Comparison of ENCODE assay signal across 8 cellular contexts in the genomic region with DNA sequence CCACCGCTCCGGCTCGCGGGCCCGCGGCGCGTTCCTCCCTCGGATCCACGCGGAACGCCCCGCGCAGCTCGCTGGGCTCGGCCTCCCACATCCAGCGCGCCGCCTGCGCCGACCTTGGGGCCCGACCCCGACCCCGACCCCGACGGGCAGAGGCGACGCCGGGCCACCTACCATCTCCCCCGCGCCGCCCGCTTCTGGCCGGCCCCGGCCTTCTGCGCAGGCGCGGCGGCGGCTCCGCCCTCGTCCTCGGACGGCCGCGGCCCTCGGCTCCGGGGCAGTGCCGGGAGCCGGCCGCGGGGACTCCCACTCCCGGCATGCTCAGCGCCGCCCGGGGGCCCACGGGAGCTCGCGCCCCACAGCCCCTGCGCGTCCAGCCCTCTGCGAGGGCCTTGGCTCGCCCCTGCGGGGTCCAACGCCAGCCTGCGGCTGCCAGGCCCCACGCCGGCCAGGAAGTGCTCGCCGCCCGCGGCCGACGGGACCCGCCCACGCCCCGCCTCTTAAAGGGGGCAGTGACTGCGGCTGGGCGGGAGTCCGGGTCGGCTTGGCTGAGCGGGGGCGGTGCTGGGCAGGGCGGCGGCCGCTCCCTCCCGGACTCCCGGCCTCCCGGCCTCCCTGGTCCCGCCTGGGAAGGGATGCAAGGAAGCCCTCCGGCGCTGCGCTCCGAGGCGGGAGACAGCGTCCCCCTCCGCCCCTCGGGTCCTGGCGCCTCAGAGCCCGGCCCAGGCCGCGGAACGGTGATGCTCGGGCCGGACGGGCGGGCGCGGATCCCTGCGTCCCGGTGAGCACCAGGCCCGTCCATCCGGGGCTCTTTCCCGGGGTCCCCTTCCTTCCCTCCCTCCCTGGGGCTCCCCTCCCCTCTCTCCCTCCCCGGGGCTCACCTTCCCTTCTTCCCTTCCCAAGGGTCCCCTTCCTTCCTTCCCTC. TPM values are rescaled to one million over a fixed set of nuclear protein-coding genes. Genes with fewer than 3 reads are reported as not detected.
DNase-seq lines count a peak whose midpoint lies in the region; ATAC-seq and TF ChIP-seq lines count a peak whose summit lies in the region.

TSS of gene DCUN1D2 (minus strand) at position 216 of the 922 bp plus-strand sequence. CDS start at position 174, 42 bp downstream.

- H3K4me3 Mint-ChIP-seq in activated CD8-positive, alpha-beta T cell treated with anti-CD3 and anti-CD28 coated beads for 36 hours: peak within 1 kb of the TSS; percentile 89
- peak within 1 kb of the TSS; percentile 90 for H3K4me3 Mint-ChIP-seq in memory B cell

- H3K27ac Mint-ChIP-seq in activated CD8-positive, alpha-beta T cell treated with anti-CD3 and anti-CD28 coated beads for 36 hours: peak within 1 kb of the TSS; percentile 89
- H3K27ac Mint-ChIP-seq in memory B cell: peak within 1 kb of the TSS; percentile 79

- H3K36me3 Mint-ChIP-seq in activated CD8-positive, alpha-beta T cell treated with anti-CD3 and anti-CD28 coated beads for 36 hours (ENCODE audit: low read depth): peaks cover 4% of the 10 kb centered on the region
- peaks cover 7% of the 10 kb centered on the region for H3K36me3 Mint-ChIP-seq in memory B cell

- H3K27ac ChIP-seq in C4-2B: peak within 1 kb of the TSS; percentile 85

- peak; percentile 80 for ATAC-seq in HG03457 (IDR thresholded peaks at IDR 0.05; ENCODE audit: unreplicated experiment)
- ATAC-seq in activated CD8-positive, alpha-beta T cell treated with anti-CD3 and anti-CD28 coated beads for 36 hours: peak; percentile 78
- ATAC-seq in memory B cell (ENCODE audit: low read depth): peak; percentile 78

- CTCF ChIA-PET in activated CD8-positive, alpha-beta T cell treated with anti-CD3 and anti-CD28 coated beads for 36 hours (lab: Charles Lee): interaction anchor here (1.5 kb wide), 1 partner anchor 72 kb away, joined by 4 read pairs; no protein-coding TSS in a partner anchor

- H3K9me3 Mint-ChIP-seq in activated CD8-positive, alpha-beta T cell treated with anti-CD3 and anti-CD28 coated beads for 36 hours: no peaks in the 10 kb centered on the region
- no peaks in the 10 kb centered on the region for H3K9me3 Mint-ChIP-seq in memory B cell

- DNase-seq in GM19240 (ENCODE audit: insufficient read length, low spot score) (peak; percentile 85), NCI-H748 treated with DMSO at 0.1 percent for 48 hours (lab: John Stamatoyannopoulos, UW) (peak; percentile 77), memory B cell (ENCODE audit: low spot score in 2 of 2) (peak; percentile 68 to 87)
- DNase-seq in activated CD8-positive, alpha-beta T cell treated with anti-CD3 and anti-CD28 coated beads for 36 hours: peak; percentile 77
- peak; percentile 62 for DNase-seq in effector CD4-positive, alpha-beta T cell
- peak; percentile 54 for DNase-seq in stimulated activated CD8-positive, alpha-beta memory T cell treated with anti-CD3 and anti-CD28 coated beads, Interleukin-12 subunit alpha, Interleukin-12 subunit beta, amount 100 ng/mL, for 1 hour (ENCODE audit: low read depth)

- POLR2A ChIA-PET in activated CD8-positive, alpha-beta T cell treated with anti-CD3 and anti-CD28 coated beads for 36 hours (lab: Charles Lee): interaction anchor here (2.6 kb wide), 1 partner anchor 95 kb away, joined by 8 read pairs; no protein-coding TSS in a partner anchor

- TF ChIP-seq CTCF in C4-2B (conservative IDR thresholded peaks at IDR 0.05): no peak
- TF ChIP-seq CTCF in activated CD8-positive, alpha-beta T cell treated with anti-CD3 and anti-CD28 coated beads for 36 hours (IDR thresholded peaks at IDR 0.05): no peak

- no peaks in the 10 kb centered on the region for H3K27me3 Mint-ChIP-seq in activated CD8-positive, alpha-beta T cell treated with anti-CD3 and anti-CD28 coated beads for 36 hours
- no peaks in the 10 kb centered on the region for H3K27me3 Mint-ChIP-seq in memory B cell

- intact Hi-C loops in activated CD8-positive, alpha-beta T cell treated with anti-CD3 and anti-CD28 coated beads for 36 hours (cut with micrococcal nuclease): no loop called here

- peaks cover 60% of the 10 kb centered on the region for H3K4me1 Mint-ChIP-seq in activated CD8-positive, alpha-beta T cell treated with anti-CD3 and anti-CD28 coated beads for 36 hours (ENCODE audit: low read depth)
- H3K4me1 Mint-ChIP-seq in memory B cell: peaks cover 44% of the 10 kb centered on the region

RNA-seq across cellular contexts. Expression of gene DCUN1D2, which starts in this region (rescaled TPM):
- 10 to 100 TPM; 13.4 to 14.7 TPM for total RNA-seq in activated CD8-positive, alpha-beta T cell treated with anti-CD3 and anti-CD28 coated beads for 36 hours

Comparison
In these comparisons a context has a peak if more than half of its experiments do, and no peak if none do; other contexts are left out.
1. Peak in every context shown above with its lines: DNase-seq, ATAC-seq and H3K27ac ChIP-seq.